Comparison of ENCODE assay signal across 8 cellular contexts in genomic region chr4:40672528-40673522, GRCh38. TPM values are rescaled to one million over a fixed set of nuclear protein-coding genes. Genes with fewer than 3 reads are reported as not detected.
DNase-seq lines count a peak whose midpoint lies in the region; ATAC-seq and TF ChIP-seq lines count a peak whose summit lies in the region.

No MANE protein-coding gene starts in this region.

- DNase-seq in GF-D8 (lab: John Stamatoyannopoulos, UW): peak; percentile 52
- peak; percentile 81 to 93 for DNase-seq in HL-60 (ENCODE audit: low read depth in 1 of 2, low spot score in 1 of 2)
- peak in 3 of 5 experiments; percentile 35 to 100 (median 53) for DNase-seq in T-helper 2 cell
- peak; percentile 75 for DNase-seq in dermis blood vessel endothelial cell
- DNase-seq in mucosa of descending colon: peak in 1 of 3 donors; percentile 17
- DNase-seq in MM.1S: no peak
- DNase-seq in COR-L47 (lab: John Stamatoyannopoulos, UW): no peak

- no peak overlapping the region for H3K4me2 ChIP-seq in MM.1S (ENCODE audit: low read depth, low read length)

- H4K20me1 ChIP-seq in MM.1S (ENCODE audit: insufficient read depth, low read length): no peaks in the 10 kb centered on the region

- ATAC-seq in GM21447 (IDR thresholded peaks at IDR 0.05; ENCODE audit: unreplicated experiment): peak; percentile 83
- ATAC-seq in mucosa of descending colon: peak; percentile 75

- H3K9me2 ChIP-seq in MM.1S (replicated peaks; ENCODE audit: insufficient read depth, low read length): no peaks in the 10 kb centered on the region

- H3K79me2 ChIP-seq in MM.1S (ENCODE audit: low read length): no peaks in the 10 kb centered on the region

- no peak overlapping the region for H2AFZ ChIP-seq in MM.1S (ENCODE audit: low read length)

- H3K27me3 ChIP-seq in HL-60 (ENCODE audit: insufficient read depth, poor library complexity, severe bottlenecking) (no peaks in the 10 kb centered on the region), MM.1S (replicated peaks; ENCODE audit: insufficient read depth, low read length) (no peaks in the 10 kb centered on the region)

- TF ChIP-seq CTCF in HL-60 (IDR thresholded peaks at IDR 0.05; ENCODE audit: insufficient read depth, low read length): no peak
- TF ChIP-seq CTCF in mucosa of descending colon (IDR thresholded peaks at IDR 0.05): no peak
- TF ChIP-seq CTCF in MM.1S (IDR thresholded peaks at IDR 0.05; ENCODE audit: low read length): no peak

- H3K36me3 ChIP-seq in mucosa of descending colon (ENCODE audit: low read depth) (no peaks in the 10 kb centered on the region), MM.1S (replicated peaks; ENCODE audit: insufficient read depth, low read length) (no peaks in the 10 kb centered on the region)

- intact Hi-C loops in mucosa of descending colon (cut with DNase I, micrococcal nuclease): no loop called here

- H3K4me1 ChIP-seq in mucosa of descending colon (ENCODE audit: low read depth) (no peaks in the 10 kb centered on the region), MM.1S (ENCODE audit: low read length) (peaks cover 5% of the 10 kb centered on the region; the same call in 1 of the 2 replicates)

- no peak overlapping the region for H3K9ac ChIP-seq in MM.1S (ENCODE audit: low read length)

- peak overlapping the region; percentile 68 for H3K27ac ChIP-seq in HL-60 (replicated peaks)
- H3K27ac ChIP-seq in MM.1S (ENCODE audit: low read length): no peak overlapping the region

- H3K4me3 ChIP-seq in HL-60 (replicated peaks; ENCODE audit: insufficient read depth, low read length) (no peak overlapping the region), mucosa of descending colon (no peak overlapping the region), MM.1S (ENCODE audit: low read length) (no peak overlapping the region)

- H3F3A ChIP-seq in MM.1S (ENCODE audit: insufficient read depth, low read length): no peaks in the 10 kb centered on the region

- no peaks in the 10 kb centered on the region for H3K9me3 ChIP-seq in mucosa of descending colon
- no peaks in the 10 kb centered on the region for H3K9me3 ChIP-seq in MM.1S (replicated peaks; ENCODE audit: insufficient read depth, low read length)

RNA-seq across cellular contexts. Expression of gene RBM47, which starts 43.2 kb away (rescaled TPM):
- total RNA-seq in dermis blood vessel endothelial cell: 1.0 and 4.6 TPM in 2 replicates
- 100 to 1,000 TPM; 144 to 309 (median 258) TPM for total RNA-seq in mucosa of descending colon

Comparison
In these comparisons a context has a peak if more than half of its experiments do, and no peak if none do; other contexts are left out.
1. DNase-seq: peak in GF-D8 (single experiment), HL-60 (2 of 2), T-helper 2 cell (3 of 5) and dermis blood vessel endothelial cell (single experiment); none in MM.1S (single experiment) and COR-L47 (single experiment).
2. RNA of gene RBM47, which starts 43.2 kb away (total RNA-seq): 144 to 309 TPM in mucosa of descending colon; 1.0 to 4.6 TPM in dermis blood vessel endothelial cell; every median in the first group is over 10 times any median in the second.